1 cellular context compared by ENCODE assay signal in the genomic region with DNA sequence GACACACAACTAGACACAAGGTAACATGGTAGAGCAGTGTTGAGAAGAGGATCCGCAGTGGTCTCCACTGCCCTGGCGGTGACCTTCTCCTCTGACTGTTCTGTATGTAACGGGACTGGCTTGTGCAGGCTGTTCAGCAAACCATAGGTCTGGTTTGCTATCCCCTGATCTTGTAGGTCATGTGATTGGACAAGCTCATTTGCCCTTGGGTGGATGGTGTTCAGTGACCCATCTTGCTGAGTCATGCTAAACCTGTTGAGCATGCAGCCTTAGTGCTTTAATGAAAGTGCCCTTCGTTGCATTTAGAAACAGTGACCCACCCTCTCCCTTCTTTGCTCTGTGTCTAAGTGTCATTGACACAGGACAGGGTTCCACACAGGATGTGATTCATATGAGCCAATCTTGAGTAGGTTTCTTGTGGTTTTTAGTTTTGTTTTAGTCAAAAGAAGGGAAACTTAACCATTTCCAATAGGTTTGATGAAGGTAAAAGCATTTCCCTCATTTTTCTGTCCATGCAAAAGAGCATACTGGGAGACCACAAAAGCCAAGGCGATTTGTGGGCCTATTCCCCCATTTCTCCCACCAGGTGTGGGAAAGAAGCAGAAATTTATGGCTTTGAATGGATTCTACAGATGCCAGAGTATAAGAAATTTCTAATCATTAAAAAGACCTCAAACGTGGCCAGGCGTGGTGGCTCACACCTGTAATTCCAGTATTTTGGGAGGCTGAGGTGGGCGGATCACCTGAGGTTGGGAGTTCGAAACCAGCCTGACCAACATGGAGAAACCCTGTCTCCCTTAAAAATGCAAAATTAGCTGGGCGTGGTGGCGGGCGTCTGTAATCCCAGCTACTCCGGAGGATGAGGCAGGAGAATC.
TF ChIP-seq lines count a peak whose summit lies in the region.

No MANE protein-coding gene starts in this region.

TF ChIP-seq in GM12878, 131 proteins besides CTCF, POLR2A, EP300 and RAD21 (continued from another document and continues in another):
- TF ChIP-seq, protein P1, sequence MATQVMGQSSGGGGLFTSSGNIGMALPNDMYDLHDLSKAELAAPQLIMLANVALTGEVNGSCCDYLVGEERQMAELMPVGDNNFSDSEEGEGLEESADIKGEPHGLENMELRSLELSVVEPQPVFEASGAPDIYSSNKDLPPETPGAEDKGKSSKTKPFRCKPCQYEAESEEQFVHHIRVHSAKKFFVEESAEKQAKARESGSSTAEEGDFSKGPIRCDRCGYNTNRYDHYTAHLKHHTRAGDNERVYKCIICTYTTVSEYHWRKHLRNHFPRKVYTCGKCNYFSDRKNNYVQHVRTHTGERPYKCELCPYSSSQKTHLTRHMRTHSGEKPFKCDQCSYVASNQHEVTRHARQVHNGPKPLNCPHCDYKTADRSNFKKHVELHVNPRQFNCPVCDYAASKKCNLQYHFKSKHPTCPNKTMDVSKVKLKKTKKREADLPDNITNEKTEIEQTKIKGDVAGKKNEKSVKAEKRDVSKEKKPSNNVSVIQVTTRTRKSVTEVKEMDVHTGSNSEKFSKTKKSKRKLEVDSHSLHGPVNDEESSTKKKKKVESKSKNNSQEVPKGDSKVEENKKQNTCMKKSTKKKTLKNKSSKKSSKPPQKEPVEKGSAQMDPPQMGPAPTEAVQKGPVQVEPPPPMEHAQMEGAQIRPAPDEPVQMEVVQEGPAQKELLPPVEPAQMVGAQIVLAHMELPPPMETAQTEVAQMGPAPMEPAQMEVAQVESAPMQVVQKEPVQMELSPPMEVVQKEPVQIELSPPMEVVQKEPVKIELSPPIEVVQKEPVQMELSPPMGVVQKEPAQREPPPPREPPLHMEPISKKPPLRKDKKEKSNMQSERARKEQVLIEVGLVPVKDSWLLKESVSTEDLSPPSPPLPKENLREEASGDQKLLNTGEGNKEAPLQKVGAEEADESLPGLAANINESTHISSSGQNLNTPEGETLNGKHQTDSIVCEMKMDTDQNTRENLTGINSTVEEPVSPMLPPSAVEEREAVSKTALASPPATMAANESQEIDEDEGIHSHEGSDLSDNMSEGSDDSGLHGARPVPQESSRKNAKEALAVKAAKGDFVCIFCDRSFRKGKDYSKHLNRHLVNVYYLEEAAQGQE (IDR thresholded peaks at IDR 0.05; ENCODE audit: low read depth, low read length): no peak
- TF ChIP-seq, protein P2, sequence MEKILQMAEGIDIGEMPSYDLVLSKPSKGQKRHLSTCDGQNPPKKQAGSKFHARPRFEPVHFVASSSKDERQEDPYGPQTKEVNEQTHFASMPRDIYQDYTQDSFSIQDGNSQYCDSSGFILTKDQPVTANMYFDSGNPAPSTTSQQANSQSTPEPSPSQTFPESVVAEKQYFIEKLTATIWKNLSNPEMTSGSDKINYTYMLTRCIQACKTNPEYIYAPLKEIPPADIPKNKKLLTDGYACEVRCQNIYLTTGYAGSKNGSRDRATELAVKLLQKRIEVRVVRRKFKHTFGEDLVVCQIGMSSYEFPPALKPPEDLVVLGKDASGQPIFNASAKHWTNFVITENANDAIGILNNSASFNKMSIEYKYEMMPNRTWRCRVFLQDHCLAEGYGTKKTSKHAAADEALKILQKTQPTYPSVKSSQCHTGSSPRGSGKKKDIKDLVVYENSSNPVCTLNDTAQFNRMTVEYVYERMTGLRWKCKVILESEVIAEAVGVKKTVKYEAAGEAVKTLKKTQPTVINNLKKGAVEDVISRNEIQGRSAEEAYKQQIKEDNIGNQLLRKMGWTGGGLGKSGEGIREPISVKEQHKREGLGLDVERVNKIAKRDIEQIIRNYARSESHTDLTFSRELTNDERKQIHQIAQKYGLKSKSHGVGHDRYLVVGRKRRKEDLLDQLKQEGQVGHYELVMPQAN (conservative IDR thresholded peaks at IDR 0.05): peak; percentile 33; the same call in 1 of the 2 replicates
- TF ChIP-seq POLR2AphosphoS2 (IDR thresholded peaks at IDR 0.05; ENCODE audit: low read depth, low read length) (no peak), SP1 (IDR thresholded peaks at IDR 0.05; ENCODE audit: low read depth, low read length) (peak; percentile 69), MTA3 (IDR thresholded peaks at IDR 0.05; ENCODE audit: borderline replicate concordance, low read length) (peak; percentile 98), FOS (IDR thresholded peaks at IDR 0.05; ENCODE audit: borderline replicate concordance, extremely low read depth, insufficient read length) (no peak), TCF3 (IDR thresholded peaks at IDR 0.05; ENCODE audit: borderline replicate concordance, insufficient read depth, low read depth, low read length) (peak; percentile 86; the same call in 1 of the 2 replicates), CBX3 (IDR thresholded peaks at IDR 0.05; ENCODE audit: borderline replicate concordance, low read depth) (no peak), JUND (IDR thresholded peaks at IDR 0.05; ENCODE audit: low read depth, low read length) (peak; percentile 80), MYB (IDR thresholded peaks at IDR 0.05; ENCODE audit: borderline replicate concordance, low read depth, low read length) (0 out of 2 replicates have a peak, but pooled peaks have one; percentile 11), MEF2A (IDR thresholded peaks at IDR 0.05; ENCODE audit: insufficient read depth, low read depth, low read length) (peak; percentile 89), SIX5 (IDR thresholded peaks at IDR 0.05; ENCODE audit: low read depth, low read length, severe bottlenecking) (no peak), EED (IDR thresholded peaks at IDR 0.05; ENCODE audit: low read depth) (peak; percentile 93), GABPA (IDR thresholded peaks at IDR 0.05; ENCODE audit: low read depth) (peak; percentile 60; the same call in 1 of the 2 replicates), PAX5 (IDR thresholded peaks at IDR 0.05; ENCODE audit: borderline replicate concordance, low read depth, low read length) (peak; percentile 92), TAF1 (IDR thresholded peaks at IDR 0.05; ENCODE audit: borderline replicate concordance, low read depth, low read length) (peak; percentile 60; the same call in 1 of the 2 replicates), CREM (IDR thresholded peaks at IDR 0.05; ENCODE audit: low read depth) (peak; percentile 89), PML (IDR thresholded peaks at IDR 0.05; ENCODE audit: low read length) (peak; percentile 94), NR2C2 (IDR thresholded peaks at IDR 0.05; ENCODE audit: borderline replicate concordance, control insufficient read depth, insufficient read length, low read depth) (no peak), ATF7 (IDR thresholded peaks at IDR 0.05; ENCODE audit: low read depth) (peak; percentile 94), SMAD5 (IDR thresholded peaks at IDR 0.05; ENCODE audit: low read depth) (no peak), BCL11A (IDR thresholded peaks at IDR 0.05; ENCODE audit: low read depth, low read length) (peak; percentile 85)
- TF ChIP-seq, protein P3, sequence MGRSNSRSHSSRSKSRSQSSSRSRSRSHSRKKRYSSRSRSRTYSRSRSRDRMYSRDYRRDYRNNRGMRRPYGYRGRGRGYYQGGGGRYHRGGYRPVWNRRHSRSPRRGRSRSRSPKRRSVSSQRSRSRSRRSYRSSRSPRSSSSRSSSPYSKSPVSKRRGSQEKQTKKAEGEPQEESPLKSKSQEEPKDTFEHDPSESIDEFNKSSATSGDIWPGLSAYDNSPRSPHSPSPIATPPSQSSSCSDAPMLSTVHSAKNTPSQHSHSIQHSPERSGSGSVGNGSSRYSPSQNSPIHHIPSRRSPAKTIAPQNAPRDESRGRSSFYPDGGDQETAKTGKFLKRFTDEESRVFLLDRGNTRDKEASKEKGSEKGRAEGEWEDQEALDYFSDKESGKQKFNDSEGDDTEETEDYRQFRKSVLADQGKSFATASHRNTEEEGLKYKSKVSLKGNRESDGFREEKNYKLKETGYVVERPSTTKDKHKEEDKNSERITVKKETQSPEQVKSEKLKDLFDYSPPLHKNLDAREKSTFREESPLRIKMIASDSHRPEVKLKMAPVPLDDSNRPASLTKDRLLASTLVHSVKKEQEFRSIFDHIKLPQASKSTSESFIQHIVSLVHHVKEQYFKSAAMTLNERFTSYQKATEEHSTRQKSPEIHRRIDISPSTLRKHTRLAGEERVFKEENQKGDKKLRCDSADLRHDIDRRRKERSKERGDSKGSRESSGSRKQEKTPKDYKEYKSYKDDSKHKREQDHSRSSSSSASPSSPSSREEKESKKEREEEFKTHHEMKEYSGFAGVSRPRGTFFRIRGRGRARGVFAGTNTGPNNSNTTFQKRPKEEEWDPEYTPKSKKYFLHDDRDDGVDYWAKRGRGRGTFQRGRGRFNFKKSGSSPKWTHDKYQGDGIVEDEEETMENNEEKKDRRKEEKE (IDR thresholded peaks at IDR 0.05): no peak
- TF ChIP-seq, protein P4, sequence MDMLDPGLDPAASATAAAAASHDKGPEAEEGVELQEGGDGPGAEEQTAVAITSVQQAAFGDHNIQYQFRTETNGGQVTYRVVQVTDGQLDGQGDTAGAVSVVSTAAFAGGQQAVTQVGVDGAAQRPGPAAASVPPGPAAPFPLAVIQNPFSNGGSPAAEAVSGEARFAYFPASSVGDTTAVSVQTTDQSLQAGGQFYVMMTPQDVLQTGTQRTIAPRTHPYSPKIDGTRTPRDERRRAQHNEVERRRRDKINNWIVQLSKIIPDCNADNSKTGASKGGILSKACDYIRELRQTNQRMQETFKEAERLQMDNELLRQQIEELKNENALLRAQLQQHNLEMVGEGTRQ (IDR thresholded peaks at IDR 0.05; ENCODE audit: borderline replicate concordance, low read depth, low read length): peak; percentile 70
- TF ChIP-seq, protein P5, sequence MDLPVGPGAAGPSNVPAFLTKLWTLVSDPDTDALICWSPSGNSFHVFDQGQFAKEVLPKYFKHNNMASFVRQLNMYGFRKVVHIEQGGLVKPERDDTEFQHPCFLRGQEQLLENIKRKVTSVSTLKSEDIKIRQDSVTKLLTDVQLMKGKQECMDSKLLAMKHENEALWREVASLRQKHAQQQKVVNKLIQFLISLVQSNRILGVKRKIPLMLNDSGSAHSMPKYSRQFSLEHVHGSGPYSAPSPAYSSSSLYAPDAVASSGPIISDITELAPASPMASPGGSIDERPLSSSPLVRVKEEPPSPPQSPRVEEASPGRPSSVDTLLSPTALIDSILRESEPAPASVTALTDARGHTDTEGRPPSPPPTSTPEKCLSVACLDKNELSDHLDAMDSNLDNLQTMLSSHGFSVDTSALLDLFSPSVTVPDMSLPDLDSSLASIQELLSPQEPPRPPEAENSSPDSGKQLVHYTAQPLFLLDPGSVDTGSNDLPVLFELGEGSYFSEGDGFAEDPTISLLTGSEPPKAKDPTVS (IDR thresholded peaks at IDR 0.05; ENCODE audit: low read depth, low read length): 0 out of 2 replicates have a peak, but pooled peaks have one; percentile 31
- TF ChIP-seq, protein P6, sequence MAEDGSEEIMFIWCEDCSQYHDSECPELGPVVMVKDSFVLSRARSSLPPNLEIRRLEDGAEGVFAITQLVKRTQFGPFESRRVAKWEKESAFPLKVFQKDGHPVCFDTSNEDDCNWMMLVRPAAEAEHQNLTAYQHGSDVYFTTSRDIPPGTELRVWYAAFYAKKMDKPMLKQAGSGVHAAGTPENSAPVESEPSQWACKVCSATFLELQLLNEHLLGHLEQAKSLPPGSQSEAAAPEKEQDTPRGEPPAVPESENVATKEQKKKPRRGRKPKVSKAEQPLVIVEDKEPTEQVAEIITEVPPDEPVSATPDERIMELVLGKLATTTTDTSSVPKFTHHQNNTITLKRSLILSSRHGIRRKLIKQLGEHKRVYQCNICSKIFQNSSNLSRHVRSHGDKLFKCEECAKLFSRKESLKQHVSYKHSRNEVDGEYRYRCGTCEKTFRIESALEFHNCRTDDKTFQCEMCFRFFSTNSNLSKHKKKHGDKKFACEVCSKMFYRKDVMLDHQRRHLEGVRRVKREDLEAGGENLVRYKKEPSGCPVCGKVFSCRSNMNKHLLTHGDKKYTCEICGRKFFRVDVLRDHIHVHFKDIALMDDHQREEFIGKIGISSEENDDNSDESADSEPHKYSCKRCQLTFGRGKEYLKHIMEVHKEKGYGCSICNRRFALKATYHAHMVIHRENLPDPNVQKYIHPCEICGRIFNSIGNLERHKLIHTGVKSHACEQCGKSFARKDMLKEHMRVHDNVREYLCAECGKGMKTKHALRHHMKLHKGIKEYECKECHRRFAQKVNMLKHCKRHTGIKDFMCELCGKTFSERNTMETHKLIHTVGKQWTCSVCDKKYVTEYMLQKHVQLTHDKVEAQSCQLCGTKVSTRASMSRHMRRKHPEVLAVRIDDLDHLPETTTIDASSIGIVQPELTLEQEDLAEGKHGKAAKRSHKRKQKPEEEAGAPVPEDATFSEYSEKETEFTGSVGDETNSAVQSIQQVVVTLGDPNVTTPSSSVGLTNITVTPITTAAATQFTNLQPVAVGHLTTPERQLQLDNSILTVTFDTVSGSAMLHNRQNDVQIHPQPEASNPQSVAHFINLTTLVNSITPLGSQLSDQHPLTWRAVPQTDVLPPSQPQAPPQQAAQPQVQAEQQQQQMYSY (CRISPR knock-in tag; IDR thresholded peaks at IDR 0.05): no peak
- TF ChIP-seq, protein P7, sequence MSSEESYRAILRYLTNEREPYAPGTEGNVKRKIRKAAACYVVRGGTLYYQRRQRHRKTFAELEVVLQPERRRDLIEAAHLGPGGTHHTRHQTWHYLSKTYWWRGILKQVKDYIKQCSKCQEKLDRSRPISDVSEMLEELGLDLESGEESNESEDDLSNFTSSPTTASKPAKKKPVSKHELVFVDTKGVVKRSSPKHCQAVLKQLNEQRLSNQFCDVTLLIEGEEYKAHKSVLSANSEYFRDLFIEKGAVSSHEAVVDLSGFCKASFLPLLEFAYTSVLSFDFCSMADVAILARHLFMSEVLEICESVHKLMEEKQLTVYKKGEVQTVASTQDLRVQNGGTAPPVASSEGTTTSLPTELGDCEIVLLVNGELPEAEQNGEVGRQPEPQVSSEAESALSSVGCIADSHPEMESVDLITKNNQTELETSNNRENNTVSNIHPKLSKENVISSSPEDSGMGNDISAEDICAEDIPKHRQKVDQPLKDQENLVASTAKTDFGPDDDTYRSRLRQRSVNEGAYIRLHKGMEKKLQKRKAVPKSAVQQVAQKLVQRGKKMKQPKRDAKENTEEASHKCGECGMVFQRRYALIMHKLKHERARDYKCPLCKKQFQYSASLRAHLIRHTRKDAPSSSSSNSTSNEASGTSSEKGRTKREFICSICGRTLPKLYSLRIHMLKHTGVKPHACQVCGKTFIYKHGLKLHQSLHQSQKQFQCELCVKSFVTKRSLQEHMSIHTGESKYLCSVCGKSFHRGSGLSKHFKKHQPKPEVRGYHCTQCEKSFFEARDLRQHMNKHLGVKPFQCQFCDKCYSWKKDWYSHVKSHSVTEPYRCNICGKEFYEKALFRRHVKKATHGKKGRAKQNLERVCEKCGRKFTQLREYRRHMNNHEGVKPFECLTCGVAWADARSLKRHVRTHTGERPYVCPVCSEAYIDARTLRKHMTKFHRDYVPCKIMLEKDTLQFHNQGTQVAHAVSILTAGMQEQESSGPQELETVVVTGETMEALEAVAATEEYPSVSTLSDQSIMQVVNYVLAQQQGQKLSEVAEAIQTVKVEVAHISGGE (CRISPR knock-in tag; IDR thresholded peaks at IDR 0.05): no peak
- TF ChIP-seq, protein P8, sequence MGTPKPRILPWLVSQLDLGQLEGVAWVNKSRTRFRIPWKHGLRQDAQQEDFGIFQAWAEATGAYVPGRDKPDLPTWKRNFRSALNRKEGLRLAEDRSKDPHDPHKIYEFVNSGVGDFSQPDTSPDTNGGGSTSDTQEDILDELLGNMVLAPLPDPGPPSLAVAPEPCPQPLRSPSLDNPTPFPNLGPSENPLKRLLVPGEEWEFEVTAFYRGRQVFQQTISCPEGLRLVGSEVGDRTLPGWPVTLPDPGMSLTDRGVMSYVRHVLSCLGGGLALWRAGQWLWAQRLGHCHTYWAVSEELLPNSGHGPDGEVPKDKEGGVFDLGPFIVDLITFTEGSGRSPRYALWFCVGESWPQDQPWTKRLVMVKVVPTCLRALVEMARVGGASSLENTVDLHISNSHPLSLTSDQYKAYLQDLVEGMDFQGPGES (IDR thresholded peaks at IDR 0.05): no peak
